Comparison of ENCODE assay signal across 21 cellular contexts in the genomic region with DNA sequence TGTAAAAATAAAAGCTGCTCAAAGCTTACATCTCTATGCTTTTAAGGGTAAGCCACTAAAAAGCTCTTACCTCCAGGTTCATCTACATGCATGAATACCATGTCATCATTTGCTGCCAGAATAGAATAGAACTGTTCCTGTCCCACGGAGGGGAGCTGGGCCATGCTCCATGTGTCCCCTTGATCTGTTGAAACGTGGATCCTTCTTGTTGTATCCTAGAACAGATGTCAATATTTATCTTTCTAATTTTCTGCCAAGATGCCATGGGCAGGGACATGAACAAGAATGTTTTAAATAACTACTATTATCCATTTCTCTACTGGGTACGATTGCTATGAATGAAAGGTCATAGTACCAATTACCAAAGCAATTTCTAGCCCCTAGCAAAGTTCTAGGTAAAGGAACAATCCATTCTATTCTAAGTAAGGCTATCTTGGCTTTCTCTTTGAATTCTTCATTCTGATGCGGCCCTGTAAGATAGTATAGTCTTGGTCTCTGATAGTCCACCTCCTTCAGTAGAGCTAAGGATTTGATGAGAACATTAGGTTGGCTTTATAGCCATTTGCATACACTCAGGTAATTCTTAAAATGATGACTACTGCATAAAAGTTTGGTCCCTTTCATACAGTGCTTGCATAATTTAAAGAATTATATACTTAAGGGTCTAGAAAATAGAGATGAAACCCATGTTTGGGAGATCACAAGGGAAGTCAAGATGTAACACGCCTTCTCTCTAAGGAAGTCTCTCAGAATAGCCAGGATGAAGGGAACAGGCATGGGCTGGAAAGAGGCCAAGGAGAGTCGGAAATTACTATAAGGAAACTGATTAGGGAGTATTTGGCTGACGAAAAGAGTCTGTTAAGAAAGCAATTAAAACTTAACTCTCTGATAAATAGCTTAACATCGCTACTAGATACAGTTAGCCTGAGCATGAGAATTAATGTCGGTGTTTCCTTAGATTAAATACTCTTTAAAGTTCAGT. TPM values are rescaled to one million over a fixed set of nuclear protein-coding genes. Genes with fewer than 3 reads are reported as not detected.
DNase-seq lines count a peak whose midpoint lies in the region; ATAC-seq, FAIRE-seq and TF ChIP-seq lines count a peak whose summit lies in the region.
"Had no signal": no experiment of that assay in that cellular context is flagged by ENCODE, and none has a peak within 500 bp of the region (broad histone marks: within the 10 kb centered on the region; RNA-seq: fewer than 3 reads in every experiment).

No MANE protein-coding gene starts in this region.

- no peak overlapping the region for H4K91ac ChIP-seq in IMR-90 (ENCODE audit: insufficient read depth, low read depth, low read length)

- no CpG with 5 or more reads among the region's 9 CpGs for WGBS in IMR-90 (ENCODE audit: extremely low coverage in 2 of 2, insufficient read length in 1 of 2), 2 experiments
- WGBS in esophagus muscularis mucosa, result 58% methylated on average over 9 of the region's 9 CpGs
- WGBS in HepG2 (ENCODE audit: low lambda C conversion rate), result 95% methylated on average over 9 of the region's 9 CpGs

- dilution Hi-C loops in IMR-90 (cut with HindIII; ENCODE audit: low sequenced_read_pairs, unreplicated experiment), result loop anchor here (25.0 kb wide), 1 partner anchor 130 kb away; a partner anchor contains a TSS

- H3K4me3 ChIP-seq in IMR-90 (ENCODE audit: insufficient read depth, low read depth, low read length), result no peak overlapping the region
- no peak overlapping the region for H3K4me3 ChIP-seq in esophagus muscularis mucosa
- H3K4me3 ChIP-seq in HepG2 (replicated peaks in 1 of 3; ENCODE audit: insufficient read depth in 1 of 3, low read depth in 2 of 3, low read length in 3 of 3), result no peak overlapping the region

- H3K23ac ChIP-seq in IMR-90 (ENCODE audit: low read depth, low read length), result no peak overlapping the region

- H3K36me3 ChIP-seq in IMR-90 (ENCODE audit: control insufficient read depth, insufficient read depth, low read length) (peaks cover 33% of the 10 kb centered on the region), esophagus muscularis mucosa (peaks cover 67 to 100% (median 97%) of the 10 kb centered on the region in 4 donors), HepG2 (replicated peaks in 1 of 2; ENCODE audit: control insufficient read depth in 1 of 2, insufficient read depth in 2 of 2, low read length in 2 of 2) (peaks cover 13 to 76% of the 10 kb centered on the region in 2 experiments)

- H3K79me1 ChIP-seq in IMR-90 (ENCODE audit: low read depth in 1 of 2, low read length in 2 of 2), result no peaks in the 10 kb centered on the region

- no peaks in the 10 kb centered on the region for H3K79me2 ChIP-seq in HepG2 (ENCODE audit: insufficient read depth, low read length)

- no peak overlapping the region for H3K14ac ChIP-seq in IMR-90 (replicated peaks; ENCODE audit: low read depth, low read length)

- no peak overlapping the region for H2AK5ac ChIP-seq in IMR-90 (ENCODE audit: low read depth, low read length)

- no TSS peak for BruUV-seq in IMR-90 (replicated peaks; lab: Mats Ljungman, UMichigan)
- BruUV-seq in HepG2 (replicated peaks; lab: Mats Ljungman, UMichigan), result no TSS peak

- in situ Hi-C loops in IMR-90 (cut with MboI; ENCODE audit: low sequenced_read_pairs) (no loop called here), HepG2 (cut with HindIII; ENCODE audit: extremely low pct_ligation_motif_present, low pct_unique_long_range_greater_than_20kb) (no loop called here)

- no peak overlapping the region for H2BK5ac ChIP-seq in IMR-90 (ENCODE audit: low read depth, low read length, poor library complexity, severe bottlenecking)

- intact Hi-C loops in IMR-90 (cut with micrococcal nuclease), result no loop called here
- intact Hi-C loops in esophagus muscularis mucosa (cut with DNase I), result no loop called here
- intact Hi-C loops in HepG2 (cut with micrococcal nuclease; ENCODE audit: unreplicated experiment), result loop anchor here (10.0 kb wide), 1 partner anchor 67 kb away; no protein-coding TSS in a partner anchor

- H3K27me3 ChIP-seq in IMR-90 (ENCODE audit: control insufficient read depth, insufficient read depth, low read length), result no peaks in the 10 kb centered on the region
- no peaks in the 10 kb centered on the region for H3K27me3 ChIP-seq in esophagus muscularis mucosa
- no peaks in the 10 kb centered on the region for H3K27me3 ChIP-seq in HepG2 (ENCODE audit: control insufficient read depth in 1 of 2, insufficient read depth in 2 of 2, low read length in 2 of 2)

- H4K20me1 ChIP-seq in IMR-90 (ENCODE audit: insufficient read depth, low read length) (no peaks in the 10 kb centered on the region), HepG2 (ENCODE audit: insufficient read depth, low read length) (no peaks in the 10 kb centered on the region)

- no peak overlapping the region for H3K18ac ChIP-seq in IMR-90 (ENCODE audit: low read depth, low read length)

- TF ChIP-seq RAD21 in IMR-90 (IDR thresholded peaks at IDR 0.05; ENCODE audit: low read length) (no peak), HepG2 (CRISPR knock-in tag; IDR thresholded peaks at IDR 0.05) (no peak)

- TF ChIP-seq CTCF in IMR-90 (conservative IDR thresholded peaks at IDR 0.05; ENCODE audit: low read depth, low read length), result no peak
- no peak for TF ChIP-seq CTCF in esophagus muscularis mucosa (IDR thresholded peaks at IDR 0.05)
- no peak for TF ChIP-seq CTCF in HepG2 (CRISPR knock-in tag; IDR thresholded peaks at IDR 0.05)

- H3K9me3 ChIP-seq in IMR-90 (ENCODE audit: control insufficient read depth, insufficient read depth, low read length), result no peaks in the 10 kb centered on the region
- H3K9me3 ChIP-seq in esophagus muscularis mucosa, result no peaks in the 10 kb centered on the region
- H3K9me3 ChIP-seq in HepG2 (ENCODE audit: low read length), result no peaks in the 10 kb centered on the region
- H3K9me3 ChIP-seq: SK-N-SH had no signal

- TF ChIP-seq POLR2A in IMR-90 (IDR thresholded peaks at IDR 0.05; ENCODE audit: low read depth, low read length) (no peak), esophagus muscularis mucosa (IDR thresholded peaks at IDR 0.05; ENCODE audit: low read depth) (no peak), HepG2 (IDR thresholded peaks at IDR 0.05; ENCODE audit: insufficient read depth in 1 of 2, low read depth in 2 of 2, low read length in 2 of 2) (no peak)

- no peak overlapping the region for H4K5ac ChIP-seq in IMR-90 (ENCODE audit: low read depth, low read length)

- no peak overlapping the region for H2BK120ac ChIP-seq in IMR-90 (ENCODE audit: low read depth, low read length)

- DNase-seq in IMR-90 (no peak), NCI-H69 (lab: John Stamatoyannopoulos, UW) (peak; percentile 1), esophagus muscularis mucosa (ENCODE audit: extremely low spot score) (peak; percentile 68), HepG2 (ENCODE audit: low spot score) (no peak), amygdala (lab: John Stamatoyannopoulos, UW) (no peak), T-helper 1 cell (no peak)
- no peak for DNase-seq in activated CD8-positive, alpha-beta memory T cell treated with anti-CD3 and anti-CD28 coated beads, Interleukin-2, amount 50 U/mL, for 48 hours
- no peak for DNase-seq in stimulated activated CD4-positive, alpha-beta T cell treated with anti-CD3 and anti-CD28 coated beads, Interleukin-2, amount 100 ng/mL, for 48 hours
- DNase-seq: ACHN; C1 segment of cervical spinal cord; CD8-positive, alpha-beta memory T cell; DND-41; KG1; NCI-H187 treated with DMSO at 0.1 percent for 48 hours; PC-3; RPMI8226; SHP77 treated with DMSO at 0.1 percent for 48 hours; SK-N-SH had no signal

- no peak overlapping the region for H3K9ac ChIP-seq in IMR-90 (ENCODE audit: low read depth, low read length)
- H3K9ac ChIP-seq in HepG2 (ENCODE audit: insufficient read depth, low read depth, low read length), result no peak overlapping the region
- H3K9ac ChIP-seq: SK-N-SH had no signal

- peaks cover 2% of the 10 kb centered on the region; the same call in 1 of the 2 replicates for H3K9me1 ChIP-seq in IMR-90 (ENCODE audit: insufficient read depth, low read length)

- H2AFZ ChIP-seq in IMR-90 (replicated peaks; ENCODE audit: low read length, poor library complexity) (no peak overlapping the region), HepG2 (ENCODE audit: low read length) (no peak overlapping the region)

- no peak overlapping the region for H3K4me2 ChIP-seq in IMR-90 (ENCODE audit: low read depth, low read length)
- no peak overlapping the region for H3K4me2 ChIP-seq in HepG2 (ENCODE audit: low read depth, low read length)
- H3K4me2 ChIP-seq: SK-N-SH had no signal

- TF ChIP-seq EP300 in esophagus muscularis mucosa (IDR thresholded peaks at IDR 0.05), result no peak
- TF ChIP-seq EP300 in HepG2 (IDR thresholded peaks at IDR 0.05; ENCODE audit: low read depth in 2 of 2, low read length in 2 of 2), result no peak
- TF ChIP-seq EP300 in HepG2 (CRISPR knock-in tag; IDR thresholded peaks at IDR 0.05; ENCODE audit: borderline replicate concordance), result no peak

- H3K27ac ChIP-seq in IMR-90 (ENCODE audit: insufficient read depth, low read length), result no peak overlapping the region
- no peak overlapping the region for H3K27ac ChIP-seq in esophagus muscularis mucosa (replicated peaks in 1 of 4)
- no peak overlapping the region for H3K27ac ChIP-seq in HepG2 (ENCODE audit: extremely low read length, insufficient read depth, low read length)

- ATAC-seq in IMR-90 (ENCODE audit: low read depth) (no peak), HepG2 (no peak)
- ATAC-seq: PC-3 had no signal

- H3K4me1 ChIP-seq in IMR-90 (ENCODE audit: control insufficient read depth, insufficient read depth, low read length) (no peaks in the 10 kb centered on the region), esophagus muscularis mucosa (peaks cover 0 to 4% (median 0%) of the 10 kb centered on the region in 4 donors), HepG2 (ENCODE audit: insufficient read depth, low read length) (peaks cover 23% of the 10 kb centered on the region)

- CTCF ChIA-PET in IMR-90 (lab: Yijun Ruan, JAX), result interaction anchor here (0.9 kb wide), 1 partner anchor 11 kb away, joined by 3 read pairs; no protein-coding TSS in a partner anchor
- CTCF ChIA-PET in HepG2 (lab: Yijun Ruan, JAX; ENCODE audit: low intra/inter-chr PET ratio, low total read pairs), result no interaction called here

- POLR2A ChIA-PET in IMR-90 (lab: Charles Lee; ENCODE audit: unreplicated experiment), result no interaction called here
- POLR2A ChIA-PET in HepG2 (lab: Yijun Ruan, JAX), result no interaction called here

- no peak overlapping the region for H3K4ac ChIP-seq in IMR-90 (ENCODE audit: low read depth, low read length)

- no peak overlapping the region for H2BK15ac ChIP-seq in IMR-90 (ENCODE audit: low read depth, low read length)

- H4K8ac ChIP-seq in IMR-90 (ENCODE audit: low read depth in 2 of 2, low read length in 2 of 2), result no peak overlapping the region

- FAIRE-seq in HepG2 (lab: Jason Lieb, UNC), result no peak

- no peak overlapping the region for H3K56ac ChIP-seq in IMR-90 (ENCODE audit: extremely low read depth, insufficient read depth, low read length)

- no peak overlapping the region for H2BK20ac ChIP-seq in IMR-90 (ENCODE audit: low read depth, low read length)

- H2AK9ac ChIP-seq in IMR-90 (replicated peaks; ENCODE audit: low read depth, low read length, poor library complexity), result no peak overlapping the region

RNA-seq across cellular contexts. Expression of a gene that starts 35.4 kb away (rescaled TPM):
- not detected in 2 replicates for total RNA-seq in IMR-90 (2012; rRNA removed)
- polyA plus RNA-seq in IMR-90 (2012; rRNA removed), result 0.07 TPM in 1 of 2 replicates, not detected in the other
- 0.02 TPM in 1 of 2 replicates, not detected in the other for polyA plus RNA-seq in IMR-90 (2012; cell fraction: cytosol; rRNA removed)
- polyA plus RNA-seq in IMR-90 (2012; cell fraction: nucleus; rRNA removed; ENCODE audit: low replicate concordance), result 0.16 and 0.31 TPM in 2 replicates
- not detected for total RNA-seq in esophagus muscularis mucosa
- 3.8 and 5.7 TPM in 2 replicates for total RNA-seq in HepG2 (2016; rRNA removed; fragmentation: Illumina TruSeq; extraction: Trizol)
- total RNA-seq in HepG2 (2016; cell fraction: cytosol; rRNA removed; fragmentation: Illumina TruSeq; extraction: Trizol; ENCODE audit: low read depth), result 3.1 and 3.6 TPM in 2 replicates
- 2.8 and 5.0 TPM in 2 replicates for total RNA-seq in HepG2 (2016; cell fraction: insoluble cytoplasmic fraction; rRNA removed; fragmentation: Illumina TruSeq; extraction: Trizol)
- total RNA-seq in HepG2 (2016; cell fraction: membrane; rRNA removed; fragmentation: Illumina TruSeq; extraction: Trizol), result 3.2 and 3.4 TPM in 2 replicates
- total RNA-seq in HepG2 (2016; cell fraction: nucleus; rRNA removed; fragmentation: Illumina TruSeq; extraction: Trizol), result 2.4 and 2.6 TPM in 2 replicates
- 3.7 and 6.1 TPM in 2 replicates for polyA plus RNA-seq in HepG2 (2011; rRNA removed)
- 4.3 and 4.4 TPM in 2 replicates for polyA plus RNA-seq in HepG2 (2011; cell fraction: cytosol; rRNA removed)
- polyA plus RNA-seq in HepG2 (2011; cell fraction: nucleus; rRNA removed), result 6.0 and 7.0 TPM in 2 replicates
- 2.5 and 2.7 TPM in 2 replicates for polyA plus RNA-seq in HepG2 (2012)
- 2.2 TPM in 2 replicates for polyA plus RNA-seq in HepG2 (2016; cell fraction: cytosol; fragmentation: Illumina TruSeq; extraction: Trizol; ENCODE audit: low read depth)
- polyA plus RNA-seq in HepG2 (2016; cell fraction: insoluble cytoplasmic fraction; fragmentation: Illumina TruSeq; extraction: Trizol; ENCODE audit: low read depth), result 4.9 and 5.8 TPM in 2 replicates
- polyA plus RNA-seq in HepG2 (2016; cell fraction: membrane; fragmentation: Illumina TruSeq; extraction: Trizol; ENCODE audit: low read depth), result 2.6 and 2.9 TPM in 2 replicates
- polyA plus RNA-seq in HepG2 (2016; cell fraction: nucleus; fragmentation: Illumina TruSeq; extraction: Trizol; ENCODE audit: insufficient read depth, low read depth), result 4.3 and 5.1 TPM in 2 replicates
- 0.30 and 3.0 TPM in 2 replicates for polyA minus RNA-seq in HepG2 (2011; rRNA and poly(A)+ RNA removed; ENCODE audit: low replicate concordance)
- 1.1 and 1.3 TPM in 2 replicates for polyA minus RNA-seq in HepG2 (2011; cell fraction: cytosol; rRNA and poly(A)+ RNA removed)
- 2.3 and 2.9 TPM in 2 replicates for polyA minus RNA-seq in HepG2 (2011; cell fraction: nucleus; rRNA and poly(A)+ RNA removed)
- total RNA-seq: CD8-positive, alpha-beta memory T cell; G401; H4; NCI-H460; PC-3 had no signal
- polyA plus RNA-seq: CD8-positive, alpha-beta memory T cell had no signal

RNA-seq across cellular contexts. Expression of a gene that starts 55.5 kb away (rescaled TPM):
- total RNA-seq in IMR-90 (2012; rRNA removed) (16.7 and 18.9 TPM in 2 replicates), esophagus muscularis mucosa (100 to 1,000 TPM in 3 of 4 donors, 10 to 100 TPM in 1; 92.6 to 136 (median 134) TPM), HepG2 (2016; rRNA removed; fragmentation: Illumina TruSeq; extraction: Trizol) (32.4 and 35.3 TPM in 2 replicates)
- polyA plus RNA-seq in IMR-90 (2012; rRNA removed) (13.7 and 15.8 TPM in 2 replicates), HepG2 (2011; rRNA removed) (79.7 and 93.0 TPM in 2 replicates)
- 6.4 and 8.4 TPM in 2 replicates for polyA plus RNA-seq in IMR-90 (2012; cell fraction: cytosol; rRNA removed)
- 4.3 and 13.9 TPM in 2 replicates for polyA plus RNA-seq in IMR-90 (2012; cell fraction: nucleus; rRNA removed; ENCODE audit: low replicate concordance)
- total RNA-seq in HepG2 (2016; cell fraction: cytosol; rRNA removed; fragmentation: Illumina TruSeq; extraction: Trizol; ENCODE audit: low read depth), result 4.0 and 6.4 TPM in 2 replicates
- 31.2 and 35.2 TPM in 2 replicates for total RNA-seq in HepG2 (2016; cell fraction: insoluble cytoplasmic fraction; rRNA removed; fragmentation: Illumina TruSeq; extraction: Trizol)
- 17.0 and 17.8 TPM in 2 replicates for total RNA-seq in HepG2 (2016; cell fraction: membrane; rRNA removed; fragmentation: Illumina TruSeq; extraction: Trizol)
- total RNA-seq in HepG2 (2016; cell fraction: nucleus; rRNA removed; fragmentation: Illumina TruSeq; extraction: Trizol), result 54.6 and 67.3 TPM in 2 replicates
- 58.6 and 75.5 TPM in 2 replicates for polyA plus RNA-seq in HepG2 (2011; cell fraction: cytosol; rRNA removed)
- polyA plus RNA-seq in HepG2 (2011; cell fraction: nucleus; rRNA removed), result 47.3 and 51.2 TPM in 2 replicates
- 53.6 and 75.8 TPM in 2 replicates for polyA plus RNA-seq in HepG2 (2012)
- polyA plus RNA-seq in HepG2 (2016; cell fraction: cytosol; fragmentation: Illumina TruSeq; extraction: Trizol; ENCODE audit: low read depth), result 4.5 and 5.4 TPM in 2 replicates
- polyA plus RNA-seq in HepG2 (2016; cell fraction: insoluble cytoplasmic fraction; fragmentation: Illumina TruSeq; extraction: Trizol; ENCODE audit: low read depth), result 22.3 and 23.2 TPM in 2 replicates
- polyA plus RNA-seq in HepG2 (2016; cell fraction: membrane; fragmentation: Illumina TruSeq; extraction: Trizol; ENCODE audit: low read depth), result 7.2 and 8.4 TPM in 2 replicates
- polyA plus RNA-seq in HepG2 (2016; cell fraction: nucleus; fragmentation: Illumina TruSeq; extraction: Trizol; ENCODE audit: insufficient read depth, low read depth), result 51.7 and 52.8 TPM in 2 replicates
- 110 and 520 TPM in 2 replicates for polyA minus RNA-seq in HepG2 (2011; rRNA and poly(A)+ RNA removed; ENCODE audit: low replicate concordance)
- 104 and 121 TPM in 2 replicates for polyA minus RNA-seq in HepG2 (2011; cell fraction: cytosol; rRNA and poly(A)+ RNA removed)
- polyA minus RNA-seq in HepG2 (2011; cell fraction: nucleus; rRNA and poly(A)+ RNA removed), result 157 and 174 TPM in 2 replicates

RNA-seq across cellular contexts. Expression of a gene that starts 59.3 kb away (rescaled TPM):
- 34.6 and 36.4 TPM in 2 replicates for total RNA-seq in IMR-90 (2012; rRNA removed)
- polyA plus RNA-seq in IMR-90 (2012; rRNA removed), result 40.3 and 42.1 TPM in 2 replicates
- polyA plus RNA-seq in IMR-90 (2012; cell fraction: cytosol; rRNA removed), result 20.2 and 35.7 TPM in 2 replicates
- 123 and 134 TPM in 2 replicates for polyA plus RNA-seq in IMR-90 (2012; cell fraction: nucleus; rRNA removed; ENCODE audit: low replicate concordance)
- 10 to 100 TPM in 1 of 4 donors, 1 to 10 TPM in 3; 5.3 to 12.5 (median 6.4) TPM for total RNA-seq in esophagus muscularis mucosa
- total RNA-seq in HepG2 (2016; rRNA removed; fragmentation: Illumina TruSeq; extraction: Trizol), result 26.5 and 28.6 TPM in 2 replicates
- total RNA-seq in HepG2 (2016; cell fraction: cytosol; rRNA removed; fragmentation: Illumina TruSeq; extraction: Trizol; ENCODE audit: low read depth), result 15.7 and 18.2 TPM in 2 replicates
- 23.7 and 27.5 TPM in 2 replicates for total RNA-seq in HepG2 (2016; cell fraction: insoluble cytoplasmic fraction; rRNA removed; fragmentation: Illumina TruSeq; extraction: Trizol)
- total RNA-seq in HepG2 (2016; cell fraction: membrane; rRNA removed; fragmentation: Illumina TruSeq; extraction: Trizol), result 24.4 and 25.4 TPM in 2 replicates
- total RNA-seq in HepG2 (2016; cell fraction: nucleus; rRNA removed; fragmentation: Illumina TruSeq; extraction: Trizol), result 23.6 and 27.9 TPM in 2 replicates
- polyA plus RNA-seq in HepG2 (2011; rRNA removed), result 23.9 and 30.3 TPM in 2 replicates
- 11.8 and 18.1 TPM in 2 replicates for polyA plus RNA-seq in HepG2 (2011; cell fraction: cytosol; rRNA removed)
- polyA plus RNA-seq in HepG2 (2011; cell fraction: nucleus; rRNA removed), result 104 and 135 TPM in 2 replicates
- 12.2 and 19.3 TPM in 2 replicates for polyA plus RNA-seq in HepG2 (2012)
- polyA plus RNA-seq in HepG2 (2016; cell fraction: cytosol; fragmentation: Illumina TruSeq; extraction: Trizol; ENCODE audit: low read depth), result 13.9 and 14.3 TPM in 2 replicates
- polyA plus RNA-seq in HepG2 (2016; cell fraction: insoluble cytoplasmic fraction; fragmentation: Illumina TruSeq; extraction: Trizol; ENCODE audit: low read depth), result 37.5 and 41.0 TPM in 2 replicates
- 24.3 and 27.2 TPM in 2 replicates for polyA plus RNA-seq in HepG2 (2016; cell fraction: membrane; fragmentation: Illumina TruSeq; extraction: Trizol; ENCODE audit: low read depth)
- polyA plus RNA-seq in HepG2 (2016; cell fraction: nucleus; fragmentation: Illumina TruSeq; extraction: Trizol; ENCODE audit: insufficient read depth, low read depth), result 82.1 and 85.7 TPM in 2 replicates
- polyA minus RNA-seq in HepG2 (2011; rRNA and poly(A)+ RNA removed; ENCODE audit: low replicate concordance), result 12.7 and 26.2 TPM in 2 replicates
- polyA minus RNA-seq in HepG2 (2011; cell fraction: cytosol; rRNA and poly(A)+ RNA removed), result 7.7 and 12.2 TPM in 2 replicates
- 12.3 and 21.4 TPM in 2 replicates for polyA minus RNA-seq in HepG2 (2011; cell fraction: nucleus; rRNA and poly(A)+ RNA removed)

Comparison
In these comparisons a context has a peak if more than half of its experiments do, and no peak if none do; other contexts are left out.
1. DNase-seq: peak in NCI-H69 (single experiment) and esophagus muscularis mucosa (single experiment); none in IMR-90 (single experiment), HepG2 (single experiment), amygdala (0 of 56), activated CD8-positive, alpha-beta memory T cell treated with anti-CD3 and anti-CD28 coated beads, Interleukin-2, amount 50 U/mL, for 48 hours (single experiment), stimulated activated CD4-positive, alpha-beta T cell treated with anti-CD3 and anti-CD28 coated beads, Interleukin-2, amount 100 ng/mL, for 48 hours (0 of 2) and T-helper 1 cell (0 of 5).